Comparison of ENCODE assay signal across 8 cellular contexts in the genomic region with DNA sequence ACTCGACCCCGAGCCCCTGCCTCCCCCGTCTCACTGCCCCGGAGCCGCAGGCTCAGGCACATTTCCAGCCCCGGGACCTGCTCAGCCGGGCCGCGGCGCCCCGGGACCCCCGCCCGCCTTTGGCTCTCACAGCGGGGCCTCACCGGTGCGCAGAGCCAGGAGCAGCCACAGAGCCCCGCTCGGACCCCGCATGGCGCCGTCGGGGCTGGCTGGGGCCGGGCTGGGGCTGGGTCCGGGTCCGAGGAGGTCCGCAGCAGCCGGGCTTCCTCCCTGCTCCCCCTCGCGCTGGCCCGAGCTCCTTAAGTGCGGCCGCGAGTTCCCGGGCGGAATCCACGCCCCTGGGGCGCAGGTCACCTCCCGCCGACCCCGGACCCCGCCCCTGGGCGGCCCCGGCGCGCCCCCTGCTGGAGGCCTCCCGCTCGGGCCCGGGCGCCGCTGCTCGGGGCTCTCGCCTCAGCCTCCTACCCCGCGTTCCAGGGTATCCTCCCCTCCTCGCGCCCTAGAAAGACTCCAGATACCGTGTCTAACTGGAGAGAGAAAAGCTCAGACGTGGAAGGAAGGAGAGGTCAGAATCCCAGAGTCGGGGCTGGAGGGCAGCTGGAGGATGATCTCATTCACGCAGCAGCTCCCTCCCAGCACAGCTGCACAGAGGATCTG. TPM values are rescaled to one million over a fixed set of nuclear protein-coding genes. Genes with fewer than 3 reads are reported as not detected.
DNase-seq lines count a peak whose midpoint lies in the region; ATAC-seq and TF ChIP-seq lines count a peak whose summit lies in the region.

MELTF (minus strand) TSS at position 307 of the 657 bp plus-strand sequence; CDS start at position 192, 115 bp downstream.

- ATAC-seq in GM19395 (IDR thresholded peaks at IDR 0.05; ENCODE audit: unreplicated experiment): peak; percentile 79
- peak; percentile 50 for ATAC-seq in RWPE2 (ENCODE audit: low read depth)
- peak; percentile 79 for ATAC-seq in aorta (ENCODE audit: low FRiP score)

- 2 to 3% methylated on average over 29 to 60 of the region's 60 CpGs for WGBS in aorta, 2 donors

- H3K27me3 ChIP-seq in HL-60 (ENCODE audit: insufficient read depth, poor library complexity, severe bottlenecking) (peaks cover 4% of the 10 kb centered on the region), RWPE2 (ENCODE audit: insufficient read depth, poor library complexity, severe bottlenecking) (no peaks in the 10 kb centered on the region), rectal smooth muscle tissue (ENCODE audit: control insufficient read depth, insufficient read depth, low read length) (no peaks in the 10 kb centered on the region), aorta (ENCODE audit: control insufficient read depth in 1 of 2, insufficient read depth in 2 of 2, low read length in 1 of 2) (no peaks in the 10 kb centered on the region)

- H3K9ac ChIP-seq in rectal smooth muscle tissue (ENCODE audit: low read length): no peak within 1 kb of the TSS

- peak; percentile 21 for TF ChIP-seq CTCF in HL-60 (IDR thresholded peaks at IDR 0.05; ENCODE audit: insufficient read depth, low read length)
- peak; percentile 89 for TF ChIP-seq CTCF in RWPE2 (IDR thresholded peaks at IDR 0.05; ENCODE audit: poor library complexity, severe bottlenecking)

- H3K36me3 ChIP-seq in RWPE2 (ENCODE audit: low read depth): no peaks in the 10 kb centered on the region
- no peaks in the 10 kb centered on the region for H3K36me3 ChIP-seq in rectal smooth muscle tissue (ENCODE audit: control insufficient read depth, insufficient read depth, low read length)
- H3K36me3 ChIP-seq in aorta (ENCODE audit: control insufficient read depth in 1 of 2, insufficient read depth in 2 of 2, low read length in 1 of 2): no peaks in the 10 kb centered on the region

- DNase-seq in CMK (ENCODE audit: low read depth) (peak; percentile 58), HL-60 (ENCODE audit: low read depth in 1 of 2, low spot score in 1 of 2) (peak; percentile 31 to 58), RWPE2 (ENCODE audit: low spot score) (peak; percentile 65), activated gamma-delta T cell treated with Interleukin-2 at 50 U/mL for 16 hours (peak; percentile 67), head of caudate nucleus (peak in 36 of 42 donors; percentile 15 to 77 (median 42)), aorta (peak; percentile 72 to 89)

- H3K4me3 ChIP-seq in HL-60 (replicated peaks; ENCODE audit: insufficient read depth, low read length): peak within 1 kb of the TSS; percentile 46
- H3K4me3 ChIP-seq in RWPE2 (ENCODE audit: severe bottlenecking): peak within 1 kb of the TSS; percentile 59
- H3K4me3 ChIP-seq in rectal smooth muscle tissue (ENCODE audit: low read length): peak within 1 kb of the TSS; percentile 57
- H3K4me3 ChIP-seq in aorta (ENCODE audit: low read length in 2 of 2): peak within 1 kb of the TSS in 1 of 2 donors; percentile 23

- intact Hi-C loops in head of caudate nucleus (cut with DNase I) (no loop called here), aorta (cut with DNase I) (loop anchor here in 1 of 2 donors (2.0 kb wide), 1 partner anchor 27 kb away; no protein-coding TSS in a partner anchor)

- H3K27ac ChIP-seq in HL-60 (replicated peaks) (no peak within 1 kb of the TSS), RWPE2 (ENCODE audit: poor library complexity, severe bottlenecking) (peak within 1 kb of the TSS; percentile 54), rectal smooth muscle tissue (ENCODE audit: low read depth, low read length) (no peak within 1 kb of the TSS), aorta (ENCODE audit: low read depth in 1 of 2, low read length in 2 of 2) (no peak within 1 kb of the TSS)

- H3K9me3 ChIP-seq in RWPE2 (ENCODE audit: severe bottlenecking) (no peaks in the 10 kb centered on the region), aorta (ENCODE audit: control insufficient read depth, low read length) (no peaks in the 10 kb centered on the region)

- H3K4me1 ChIP-seq in RWPE2 (ENCODE audit: insufficient read depth, poor library complexity, severe bottlenecking) (peaks cover 11% of the 10 kb centered on the region), rectal smooth muscle tissue (ENCODE audit: control insufficient read depth, insufficient read depth, low read length) (no peaks in the 10 kb centered on the region), aorta (ENCODE audit: control insufficient read depth in 1 of 2, insufficient read depth in 2 of 2, low read length in 2 of 2) (no peaks in the 10 kb centered on the region)

RNA-seq across cellular contexts. Expression of gene MELTF, which starts in this region (rescaled TPM):
- 1 to 10 TPM; 4.3 to 6.0 TPM for total RNA-seq in aorta
- polyA plus RNA-seq in aorta: 1 to 10 TPM in 1 of 2 donors, under 1 TPM in 1; 1.00 to 2.0 TPM
